ENCODE assay signal across 8 cellular contexts in the genomic region with DNA sequence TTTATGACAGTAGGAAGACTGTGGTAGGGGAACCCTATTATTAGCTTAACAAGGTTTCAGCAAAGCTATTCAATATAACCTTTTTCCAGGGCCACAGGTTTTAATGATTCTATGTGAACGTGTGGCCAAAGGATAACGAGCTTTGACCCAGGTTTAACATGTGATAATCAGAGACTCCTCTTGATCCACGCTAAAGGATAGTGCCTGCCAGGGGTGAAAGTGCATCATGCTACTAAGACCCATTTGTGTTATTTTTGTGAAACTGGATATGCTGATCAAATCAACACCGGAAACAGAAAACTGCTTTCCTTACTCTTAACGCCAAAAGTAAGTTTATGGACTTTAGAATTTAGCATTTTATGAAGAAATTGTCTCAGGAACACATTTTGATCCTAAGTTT. TPM values are rescaled to one million over a fixed set of nuclear protein-coding genes. Genes with fewer than 3 reads are reported as not detected.
DNase-seq lines count a peak whose midpoint lies in the region; ATAC-seq and TF ChIP-seq lines count a peak whose summit lies in the region.

No MANE protein-coding gene starts in this region.

- H3K36me3 ChIP-seq in BJ (ENCODE audit: control insufficient read depth, insufficient read depth, low read length) (no peaks in the 10 kb centered on the region), MM.1S (replicated peaks; ENCODE audit: insufficient read depth, low read length) (no peaks in the 10 kb centered on the region), ectodermal cell (ENCODE audit: control insufficient read depth, insufficient read depth, low read length) (no peaks in the 10 kb centered on the region), neural cell (ENCODE audit: insufficient read depth, low read length) (no peaks in the 10 kb centered on the region)

- no peak for DNase-seq in BJ (ENCODE audit: low read depth)
- DNase-seq in MM.1S, result no peak
- no peak for DNase-seq in activated gamma-delta T cell (lab: John Stamatoyannopoulos, UW)
- DNase-seq in ecto neural progenitor cell (ENCODE audit: low spot score), result no peak
- DNase-seq in AG08395 (ENCODE audit: low spot score), result no peak

- H4K20me1 ChIP-seq in MM.1S (ENCODE audit: insufficient read depth, low read length) (no peaks in the 10 kb centered on the region), neural cell (ENCODE audit: insufficient read depth) (no peaks in the 10 kb centered on the region)

- H3K4me3 ChIP-seq in BJ (ENCODE audit: low read depth, low read length) (peak overlapping the region; percentile 67), MM.1S (ENCODE audit: low read length) (peak overlapping the region; percentile 64; the same call in 1 of the 2 replicates), ectodermal cell (ENCODE audit: insufficient read depth, low read depth, low read length) (peak overlapping the region; percentile 73), neural cell (ENCODE audit: low read length) (peak overlapping the region; percentile 91)

- no peak for ATAC-seq in GM19397 (IDR thresholded peaks at IDR 0.05; ENCODE audit: unreplicated experiment)

- no peak overlapping the region for H2AFZ ChIP-seq in MM.1S (ENCODE audit: low read length)
- H2AFZ ChIP-seq in neural cell (ENCODE audit: low read depth, low read length), result peak overlapping the region; percentile 77

- WGBS in ectodermal cell, 2 experiments, result 88 to 91% methylated on average over 5 of the region's 5 CpGs

- H3K27me3 ChIP-seq in BJ (ENCODE audit: control insufficient read depth, insufficient read depth, low read length) (no peaks in the 10 kb centered on the region), MM.1S (replicated peaks; ENCODE audit: insufficient read depth, low read length) (no peaks in the 10 kb centered on the region), ectodermal cell (ENCODE audit: control insufficient read depth, insufficient read depth, low read length, poor library complexity, severe bottlenecking) (peaks cover 29% of the 10 kb centered on the region), neural cell (ENCODE audit: insufficient read depth, low read depth, low read length) (peaks cover 25% of the 10 kb centered on the region)

- H3K4me2 ChIP-seq in MM.1S (ENCODE audit: low read depth, low read length) (peak overlapping the region; percentile 63; the same call in 1 of the 2 replicates), neural cell (ENCODE audit: low read length) (peak overlapping the region; percentile 59)

- no peaks in the 10 kb centered on the region for H3K4me1 ChIP-seq in MM.1S (ENCODE audit: low read length)
- peaks cover 9% of the 10 kb centered on the region for H3K4me1 ChIP-seq in ectodermal cell (ENCODE audit: control insufficient read depth, insufficient read depth, low read length)

- H3K9me3 ChIP-seq in MM.1S (replicated peaks; ENCODE audit: insufficient read depth, low read length), result no peaks in the 10 kb centered on the region
- H3K9me3 ChIP-seq in ectodermal cell (ENCODE audit: control insufficient read depth, low read length), result no peaks in the 10 kb centered on the region
- H3K9me3 ChIP-seq in neural cell (ENCODE audit: low read length), result no peaks in the 10 kb centered on the region

- CTCF ChIA-PET in BJ (lab: Yijun Ruan, JAX), result interaction anchor here (0.6 to 6.4 kb wide), 2 partner anchors 192 to 312 kb away, joined by 3 to 226 read pairs; no protein-coding TSS in a partner anchor

- H3K9ac ChIP-seq in MM.1S (ENCODE audit: low read length), result no peak overlapping the region
- peak overlapping the region; percentile 43 for H3K9ac ChIP-seq in neural cell (ENCODE audit: low read length)

- POLR2A ChIA-PET in BJ (lab: Charles Lee), result interaction anchor here (1.1 kb wide), 1 partner anchor 65 kb away, joined by 3 read pairs; no protein-coding TSS in a partner anchor

- no peak for TF ChIP-seq EP300 in neural cell (conservative IDR thresholded peaks at IDR 0.05; ENCODE audit: poor library complexity, severe bottlenecking)

- H3K9me2 ChIP-seq in MM.1S (replicated peaks; ENCODE audit: insufficient read depth, low read length) (no peaks in the 10 kb centered on the region), neural cell (ENCODE audit: insufficient read depth, low read length) (no peaks in the 10 kb centered on the region)

- TF ChIP-seq CTCF in BJ (IDR thresholded peaks at IDR 0.05; ENCODE audit: insufficient read depth, low read depth, low read length) (no peak), MM.1S (IDR thresholded peaks at IDR 0.05; ENCODE audit: low read length) (no peak), neural cell (IDR thresholded peaks at IDR 0.05; ENCODE audit: poor library complexity, severe bottlenecking) (no peak)

- TF ChIP-seq RAD21 in neural cell (conservative IDR thresholded peaks at IDR 0.05), result no peak

- H3K79me2 ChIP-seq in MM.1S (ENCODE audit: low read length) (peaks cover 15% of the 10 kb centered on the region), neural cell (replicated peaks; ENCODE audit: insufficient read depth, low read length) (peaks cover 18% of the 10 kb centered on the region)

- H3F3A ChIP-seq in MM.1S (ENCODE audit: insufficient read depth, low read length) (peaks cover 7% of the 10 kb centered on the region; the same call in 1 of the 2 replicates), neural cell (ENCODE audit: insufficient read depth, low read length, poor library complexity, severe bottlenecking) (no peaks in the 10 kb centered on the region)

- H3K27ac ChIP-seq in MM.1S (ENCODE audit: low read length) (no peak overlapping the region), ectodermal cell (ENCODE audit: insufficient read depth, low read depth, low read length, poor library complexity, severe bottlenecking) (no peak overlapping the region), neural cell (ENCODE audit: low read length) (no peak overlapping the region)

TF ChIP-seq in neural cell, 6 proteins besides CTCF, POLR2A, EP300 and RAD21:
- TF ChIP-seq SMC3 (conservative IDR thresholded peaks at IDR 0.05; ENCODE audit: poor library complexity) (no peak), REST (IDR thresholded peaks at IDR 0.05; ENCODE audit: borderline replicate concordance) (no peak), EZH2 (IDR thresholded peaks at IDR 0.05; ENCODE audit: borderline replicate concordance, insufficient read depth, low read length, poor library complexity, severe bottlenecking) (no peak), MXI1 (conservative IDR thresholded peaks at IDR 0.05; ENCODE audit: poor library complexity, severe bottlenecking) (no peak), POLR2AphosphoS5 (IDR thresholded peaks at IDR 0.05) (no peak), TAF1 (IDR thresholded peaks at IDR 0.05; ENCODE audit: low read depth) (no peak)

RNA-seq across cellular contexts. Expression of gene TAOK3, which starts 0.9 kb away (rescaled TPM):
- 18.3 and 23.5 TPM in 2 replicates for polyA plus RNA-seq in BJ (2011; rRNA removed)
- 26.4 and 32.4 TPM in 2 replicates for polyA minus RNA-seq in BJ (2011; rRNA and poly(A)+ RNA removed)
- 4.1 TPM for polyA plus RNA-seq in ectodermal cell (2013, experiment 1 of 4)
- 5.1 TPM for polyA plus RNA-seq in ectodermal cell (2013, experiment 2 of 4)
- 5.6 TPM for polyA plus RNA-seq in ectodermal cell (2013, experiment 3 of 4)
- 4.9 TPM for polyA plus RNA-seq in ectodermal cell (2013, experiment 4 of 4)
- 139 and 148 TPM in 2 replicates for polyA plus RNA-seq in neural cell
- 90.3 and 108 TPM in 2 replicates for polyA minus RNA-seq in neural cell

RNA-seq across cellular contexts. Expression of gene SUDS3, which starts 2.7 kb away (rescaled TPM):
- polyA plus RNA-seq in BJ (2011; rRNA removed) (16.2 and 22.8 TPM in 2 replicates), neural cell (59.1 and 67.9 TPM in 2 replicates)
- polyA minus RNA-seq in BJ (2011; rRNA and poly(A)+ RNA removed), result 15.2 and 16.0 TPM in 2 replicates
- 44.6 TPM for polyA plus RNA-seq in ectodermal cell (2013, experiment 1 of 4)
- 46.5 TPM for polyA plus RNA-seq in ectodermal cell (2013, experiment 2 of 4)
- polyA plus RNA-seq in ectodermal cell (2013, experiment 3 of 4), result 29.0 TPM
- 33.8 TPM for polyA plus RNA-seq in ectodermal cell (2013, experiment 4 of 4)
- 64.0 and 68.1 TPM in 2 replicates for polyA minus RNA-seq in neural cell
